ENCODE assay signal across 9 cellular contexts in the genomic region with DNA sequence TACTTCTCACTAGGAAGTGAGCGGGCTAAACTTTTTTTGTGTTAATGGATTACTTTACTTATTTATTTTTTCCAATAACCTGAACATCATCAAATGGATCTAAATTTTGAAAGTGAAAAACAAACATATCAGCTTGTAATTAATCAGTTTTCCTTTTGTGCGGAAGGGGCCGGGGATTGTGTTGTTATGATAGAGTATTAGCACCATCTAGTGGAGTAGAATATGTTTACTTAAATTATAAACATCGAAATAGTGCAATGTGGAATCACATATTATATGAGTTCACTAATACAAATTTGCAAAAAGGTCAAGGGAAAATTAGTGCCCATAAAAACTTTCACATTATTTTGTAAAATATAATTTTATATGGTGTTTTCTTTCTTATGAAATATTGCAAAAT. TPM values are rescaled to one million over a fixed set of nuclear protein-coding genes. Genes with fewer than 3 reads are reported as not detected.
A peak's percentile ranks its signal among the peaks of the same experiment; 100 is the strongest.
DNase-seq lines count a peak whose midpoint lies in the region; ATAC-seq and TF ChIP-seq lines count a peak whose summit lies in the region.
"Had no signal": no experiment of that assay in that cellular context is flagged by ENCODE, and none has a peak within 500 bp of the region (broad histone marks: within the 10 kb centered on the region; RNA-seq: fewer than 3 reads in every experiment).

No MANE protein-coding gene starts in this region.

- no peaks in the 10 kb centered on the region for H3K27me3 ChIP-seq in WERI-Rb-1 (ENCODE audit: insufficient read depth, low read depth, severe bottlenecking)
- no peaks in the 10 kb centered on the region for H3K27me3 ChIP-seq in heart left ventricle
- H3K27me3 ChIP-seq in gastrocnemius medialis = no peaks in the 10 kb centered on the region

- intact Hi-C loops in heart left ventricle (cut with DNase I) (loop anchor here in 9 of 10 donors (2.0 to 10.0 kb wide), 9 partner anchors 296 to 514 kb away; no protein-coding TSS in a partner anchor), gastrocnemius medialis (cut with DNase I; ENCODE audit: low total_unique reads) (loop anchor here (10.0 kb wide), 1 partner anchor 306 kb away; no protein-coding TSS in a partner anchor)
- intact Hi-C loops in activated CD4-positive, alpha-beta T cell treated with anti-CD3 and anti-CD28 coated beads, Interleukin-2, amount 10 ng/mL, durations not matched to agents 24 days and 14 days (cut with micrococcal nuclease) = loop anchor here (1.0 to 2.0 kb wide), 2 partner anchors 306 to 513 kb away; no protein-coding TSS in a partner anchor

- H3K4me3 Mint-ChIP-seq in activated CD4-positive, alpha-beta T cell treated with anti-CD3 and anti-CD28 coated beads, Interleukin-2, amount 10 ng/mL, durations not matched to agents 24 days and 14 days = no peak overlapping the region
- H3K4me3 Mint-ChIP-seq: activated naive CD8-positive, alpha-beta T cell treated with anti-CD3 and anti-CD28 coated beads, Interleukin-2, amount 10 ng/mL, durations not matched to agents 7 days and 5 days had no signal

- TF ChIP-seq CTCF in 22Rv1 (IDR thresholded peaks at IDR 0.05) (peak; percentile 72), GM12873 (IDR thresholded peaks at IDR 0.05; ENCODE audit: insufficient read depth, low read depth, low read length, missing control alignments) (peak; percentile 27), WERI-Rb-1 (IDR thresholded peaks at IDR 0.05; ENCODE audit: low read depth, low read length) (0 out of 2 replicates have a peak, but pooled peaks have one; percentile 10), heart left ventricle (IDR thresholded peaks at IDR 0.05) (peak; percentile 39 to 71 (median 54)), gastrocnemius medialis (IDR thresholded peaks at IDR 0.05 in 4 of 5, conservative IDR thresholded peaks at IDR 0.05 in 1 of 5) (peak; percentile 48 to 57 (median 54))

- H3K27ac ChIP-seq in 22Rv1 (no peak overlapping the region), WERI-Rb-1 (no peak overlapping the region), heart left ventricle (peak overlapping the region in 1 of 12 donors; percentile 21), gastrocnemius medialis (no peak overlapping the region)

- DNase-seq in NCI-H1417 (lab: John Stamatoyannopoulos, UW) = peak in 2 of 3 experiments; percentile 61 to 70
- DNase-seq in WERI-Rb-1 = no peak
- DNase-seq in heart left ventricle = no peak
- no peak for DNase-seq in gastrocnemius medialis
- no peak for DNase-seq in activated CD4-positive, alpha-beta T cell treated with anti-CD3 and anti-CD28 coated beads, Interleukin-2, amount 10 ng/mL, durations not matched to agents 24 days and 14 days
- DNase-seq: activated naive CD8-positive, alpha-beta T cell treated with anti-CD3 and anti-CD28 coated beads, Interleukin-2, amount 10 ng/mL, durations not matched to agents 7 days and 5 days had no signal

- H3K36me3 ChIP-seq in WERI-Rb-1 (no peaks in the 10 kb centered on the region), heart left ventricle (no peaks in the 10 kb centered on the region), gastrocnemius medialis (no peaks in the 10 kb centered on the region)

- H3K4me1 Mint-ChIP-seq in activated CD4-positive, alpha-beta T cell treated with anti-CD3 and anti-CD28 coated beads, Interleukin-2, amount 10 ng/mL, durations not matched to agents 24 days and 14 days = no peaks in the 10 kb centered on the region

- ATAC-seq in HG02763 (IDR thresholded peaks at IDR 0.05; ENCODE audit: unreplicated experiment) = peak; percentile 73
- ATAC-seq in heart left ventricle = peak in 2 of 4 donors; percentile 57 to 62
- peak; percentile 39 to 62 for ATAC-seq in gastrocnemius medialis

- TF ChIP-seq POLR2A in heart left ventricle (IDR thresholded peaks at IDR 0.05) (no peak), gastrocnemius medialis (IDR thresholded peaks at IDR 0.05) (no peak)

- no peak overlapping the region for H3K27ac Mint-ChIP-seq in activated CD4-positive, alpha-beta T cell treated with anti-CD3 and anti-CD28 coated beads, Interleukin-2, amount 10 ng/mL, durations not matched to agents 24 days and 14 days
- H3K27ac Mint-ChIP-seq: activated naive CD8-positive, alpha-beta T cell treated with anti-CD3 and anti-CD28 coated beads, Interleukin-2, amount 10 ng/mL, durations not matched to agents 7 days and 5 days had no signal

- H3K4me1 ChIP-seq in heart left ventricle = peaks cover 0 to 20% (median 0%) of the 10 kb centered on the region in 12 donors
- no peaks in the 10 kb centered on the region for H3K4me1 ChIP-seq in gastrocnemius medialis

- H3K4me3 ChIP-seq in WERI-Rb-1 (ENCODE audit: low read depth, low read length) (no peak overlapping the region), heart left ventricle (peak overlapping the region in 8 of 12 donors; percentile 22 to 44 (median 30)), gastrocnemius medialis (peak overlapping the region in 3 of 4 donors; percentile 10 to 26 (median 12))

- no peaks in the 10 kb centered on the region for H3K36me3 Mint-ChIP-seq in activated CD4-positive, alpha-beta T cell treated with anti-CD3 and anti-CD28 coated beads, Interleukin-2, amount 10 ng/mL, durations not matched to agents 24 days and 14 days (ENCODE audit: low read depth)
- H3K36me3 Mint-ChIP-seq: activated naive CD8-positive, alpha-beta T cell treated with anti-CD3 and anti-CD28 coated beads, Interleukin-2, amount 10 ng/mL, durations not matched to agents 7 days and 5 days had no signal

- no peaks in the 10 kb centered on the region for H3K9me3 Mint-ChIP-seq in activated CD4-positive, alpha-beta T cell treated with anti-CD3 and anti-CD28 coated beads, Interleukin-2, amount 10 ng/mL, durations not matched to agents 24 days and 14 days
- H3K9me3 Mint-ChIP-seq: activated naive CD8-positive, alpha-beta T cell treated with anti-CD3 and anti-CD28 coated beads, Interleukin-2, amount 10 ng/mL, durations not matched to agents 7 days and 5 days had no signal

- 10 to 14% (median 13%) methylated on average over 4 of the region's 4 CpGs for WGBS in heart left ventricle, 4 donors

- peaks cover 1% of the 10 kb centered on the region for H3K27me3 Mint-ChIP-seq in activated CD4-positive, alpha-beta T cell treated with anti-CD3 and anti-CD28 coated beads, Interleukin-2, amount 10 ng/mL, durations not matched to agents 24 days and 14 days
- H3K27me3 Mint-ChIP-seq: activated naive CD8-positive, alpha-beta T cell treated with anti-CD3 and anti-CD28 coated beads, Interleukin-2, amount 10 ng/mL, durations not matched to agents 7 days and 5 days had no signal

- H3K9me3 ChIP-seq in WERI-Rb-1 (ENCODE audit: severe bottlenecking) = no peaks in the 10 kb centered on the region
- H3K9me3 ChIP-seq in heart left ventricle = no peaks in the 10 kb centered on the region
- H3K9me3 ChIP-seq in gastrocnemius medialis = no peaks in the 10 kb centered on the region

- in situ Hi-C loops in gastrocnemius medialis (cut with MboI; ENCODE audit: low sequenced_read_pairs in 4 of 4) = loop anchor here (5.0 to 25.0 kb wide), 6 partner anchors 299 to 516 kb away; no protein-coding TSS in a partner anchor

RNA-seq across cellular contexts. Expression of a gene that starts 9.1 kb away (rescaled TPM):
- total RNA-seq in heart left ventricle = 100 to 1,000 TPM in 1 of 9 donors, 10 to 100 TPM in 7, 1 to 10 TPM in 1; 8.7 to 141 (median 26.8) TPM
- polyA plus RNA-seq in heart left ventricle = 10 to 100 TPM in 1 of 2 donors, 1 to 10 TPM in 1; 7.2 to 19.1 TPM
- total RNA-seq in gastrocnemius medialis = 10 to 100 TPM; 12.2 to 35.1 (median 24.3) TPM
- total RNA-seq in activated CD4-positive, alpha-beta T cell treated with anti-CD3 and anti-CD28 coated beads, Interleukin-2, amount 10 ng/mL, durations not matched to agents 24 days and 14 days = 0.16 and 0.17 TPM in 2 replicates

RNA-seq across cellular contexts. Expression of a gene that starts 52.7 kb away (rescaled TPM):
- total RNA-seq in heart left ventricle = 1 to 10 TPM in 2 of 9 donors, under 1 TPM in 7; 0.21 to 6.9 (median 0.69) TPM
- polyA plus RNA-seq in heart left ventricle = under 1 TPM; 0.15 to 0.19 TPM
- under 1 TPM in 3 of 4 donors, not detected in 1; 0.35 to 0.88 (median 0.51) TPM for total RNA-seq in gastrocnemius medialis
- total RNA-seq in activated CD4-positive, alpha-beta T cell treated with anti-CD3 and anti-CD28 coated beads, Interleukin-2, amount 10 ng/mL, durations not matched to agents 24 days and 14 days = not detected in 2 replicates
- total RNA-seq: activated naive CD8-positive, alpha-beta T cell treated with anti-CD3 and anti-CD28 coated beads, Interleukin-2, amount 10 ng/mL, durations not matched to agents 7 days and 5 days had no signal

Comparison
In these comparisons a context has a peak if more than half of its experiments do, and no peak if none do; other contexts are left out.
1. CTCF ChIP-seq: peak in every context shown above with its lines; median percentile 72 in 22Rv1; 54 in heart left ventricle; 54 in gastrocnemius medialis; 27 in GM12873; 10 in WERI-Rb-1.
2. DNase-seq: peak in NCI-H1417 (2 of 3); none in WERI-Rb-1 (single experiment), heart left ventricle (0 of 5), gastrocnemius medialis (0 of 2) and activated CD4-positive, alpha-beta T cell treated with anti-CD3 and anti-CD28 coated beads, Interleukin-2, amount 10 ng/mL, durations not matched to agents 24 days and 14 days (single experiment).